ENCODE assay signal across 8 cellular contexts in genomic region chr7:135147341-135147898, GRCh38. TPM values are rescaled to one million over a fixed set of nuclear protein-coding genes. Genes with fewer than 3 reads are reported as not detected.
DNase-seq lines count a peak whose midpoint lies in the region; ATAC-seq and TF ChIP-seq lines count a peak whose summit lies in the region.

No MANE protein-coding gene starts in this region.

- H3K27me3 ChIP-seq in Peyer's patch: no peaks in the 10 kb centered on the region
- no peaks in the 10 kb centered on the region for H3K27me3 ChIP-seq in esophagus muscularis mucosa
- no peaks in the 10 kb centered on the region for H3K27me3 ChIP-seq in prostate gland (replicated peaks; ENCODE audit: insufficient read depth)

- DNase-seq in Peyer's patch (no peak), esophagus muscularis mucosa (ENCODE audit: extremely low spot score) (no peak), prostate gland (ENCODE audit: low spot score) (no peak), NCI-H1694 (lab: John Stamatoyannopoulos, UW) (no peak), DMS79 treated with DMSO at 0.1 percent for 48 hours (lab: John Stamatoyannopoulos, UW) (no peak), SIG-M5 treated with dmso at 0.1 percent for 504 hours (lab: John Stamatoyannopoulos, UW; ENCODE audit: unreplicated experiment) (no peak)

- TF ChIP-seq POLR2A in Peyer's patch (IDR thresholded peaks at IDR 0.05): no peak
- no peak for TF ChIP-seq POLR2A in esophagus muscularis mucosa (IDR thresholded peaks at IDR 0.05; ENCODE audit: low read depth)
- no peak for TF ChIP-seq POLR2A in prostate gland (IDR thresholded peaks at IDR 0.05)

- peak overlapping the region; percentile 50 for H3K27ac ChIP-seq in 22Rv1
- H3K27ac ChIP-seq in Peyer's patch: peak overlapping the region; percentile 84 to 95 (median 92)
- H3K27ac ChIP-seq in esophagus muscularis mucosa (replicated peaks in 1 of 4): peak overlapping the region; percentile 85 to 93 (median 90)
- H3K27ac ChIP-seq in prostate gland: peak overlapping the region; percentile 89 to 95

- H3K4me1 ChIP-seq in Peyer's patch (peaks cover 0 to 14% (median 6%) of the 10 kb centered on the region in 4 donors), esophagus muscularis mucosa (peaks cover 30 to 45% (median 38%) of the 10 kb centered on the region in 4 donors), prostate gland (replicated peaks) (peaks cover 5% of the 10 kb centered on the region)

- 5% methylated on average over 6 of the region's 6 CpGs for WGBS in esophagus muscularis mucosa
- WGBS in prostate gland: 10% methylated on average over 6 of the region's 6 CpGs

- H3K9me3 ChIP-seq in Peyer's patch (no peaks in the 10 kb centered on the region), esophagus muscularis mucosa (no peaks in the 10 kb centered on the region), prostate gland (no peaks in the 10 kb centered on the region)

- ATAC-seq in GM19438 (IDR thresholded peaks at IDR 0.05; ENCODE audit: low read depth, unreplicated experiment): peak; percentile 19

- H3K36me3 ChIP-seq in Peyer's patch: peaks cover 0 to 5% (median 0%) of the 10 kb centered on the region in 3 donors
- peaks cover 0 to 12% (median 5%) of the 10 kb centered on the region in 4 donors for H3K36me3 ChIP-seq in esophagus muscularis mucosa
- no peaks in the 10 kb centered on the region for H3K36me3 ChIP-seq in prostate gland

- no peak for TF ChIP-seq CTCF in 22Rv1 (IDR thresholded peaks at IDR 0.05)
- no peak for TF ChIP-seq CTCF in Peyer's patch (IDR thresholded peaks at IDR 0.05)
- TF ChIP-seq CTCF in esophagus muscularis mucosa (IDR thresholded peaks at IDR 0.05): no peak
- no peak for TF ChIP-seq CTCF in prostate gland (IDR thresholded peaks at IDR 0.05)

- TF ChIP-seq EP300 in esophagus muscularis mucosa (IDR thresholded peaks at IDR 0.05): no peak

- intact Hi-C loops in esophagus muscularis mucosa (cut with DNase I) (no loop called here), prostate gland (cut with DNase I) (loop anchor here (5.0 kb wide), 1 partner anchor 160 kb away; the partner anchor contains the start of gene AGBL3)

- H3K4me3 ChIP-seq in Peyer's patch (peak overlapping the region; percentile 44 to 62 (median 50)), esophagus muscularis mucosa (peak overlapping the region; percentile 52 to 67 (median 58)), prostate gland (peak overlapping the region; percentile 31 to 46)

RNA-seq across cellular contexts. Expression of gene TMEM140, which starts 0.5 kb away (rescaled TPM):
- 10 to 100 TPM; 33.4 to 39.6 (median 36.5) TPM for total RNA-seq in Peyer's patch
- total RNA-seq in esophagus muscularis mucosa: 10 to 100 TPM; 13.0 to 21.2 (median 17.1) TPM
- 10 to 100 TPM in 1 of 2 donors, 1 to 10 TPM in 1; 8.2 to 14.6 TPM for total RNA-seq in prostate gland

RNA-seq across cellular contexts. Expression of gene CYREN, which starts 23.1 kb away (rescaled TPM):
- total RNA-seq in Peyer's patch: 10 to 100 TPM; 32.4 to 66.8 (median 42.5) TPM
- total RNA-seq in esophagus muscularis mucosa: 10 to 100 TPM; 30.8 to 51.7 (median 40.2) TPM
- 10 to 100 TPM; 44.5 to 53.6 TPM for total RNA-seq in prostate gland
